ENCODE assay signal across 32 cellular contexts in genomic region chr2:31940920-31941319, GRCh38.
"Had no signal": no experiment of that assay in that cellular context is flagged by ENCODE, and none has a peak within 500 bp of the region (broad histone marks: within the 10 kb centered on the region; RNA-seq: fewer than 3 reads in every experiment).

No MANE protein-coding gene starts in this region.

- ATAC-seq: gastrocnemius medialis; left cardiac atrium; naive thymus-derived CD8-positive, alpha-beta T cell; pancreas; sciatic nerve; stimulated activated naive B cell treated with anti-CD40 and anti-IgM and Interleukin-4, amounts not matched to agents 10 μg/mL and 1 μg/mL and 100 μg/mL, for 72 hours; upper lobe of right lung had no signal

- H3K27ac ChIP-seq: brain microvascular endothelial cell, gastrocnemius medialis, hepatocyte, pancreas, prostate gland, skin epidermis, stomach, thyroid gland, upper lobe of right lung, VCaP had no signal

- H3K9me3 ChIP-seq: gastrocnemius medialis, pancreas, prostate gland, stomach, thyroid gland, upper lobe of right lung had no signal

- H3K27ac Mint-ChIP-seq: activated CD4-positive, alpha-beta memory T cell treated with anti-CD3 and anti-CD28 coated beads for 36 hours; activated naive CD4-positive, alpha-beta T cell treated with anti-CD3 and anti-CD28 coated beads, Interleukin-2, amount 10 ng/mL, durations not matched to agents 7 days and 5 days; activated T-helper 1 cell treated with anti-CD3 and anti-CD28 coated beads, Interleukin-12 subunit alpha, Interleukin-12 subunit beta, Interleukin-2, Interleukin-4 antibody, amounts not matched to agents 30 ng/mL and 10 ng/mL and 1 ng/mL, durations not matched to agents 14 hours and 24 hours and 36 hours; endodermal cell; memory B cell; naive thymus-derived CD8-positive, alpha-beta T cell; stimulated activated naive B cell treated with anti-CD40 and anti-IgM and Interleukin-4, amounts not matched to agents 10 μg/mL and 1 μg/mL and 100 μg/mL, for 72 hours had no signal

- H3K4me1 ChIP-seq: pancreas, prostate gland, stomach, thyroid gland, upper lobe of right lung had no signal

- H3K4me3 Mint-ChIP-seq: activated CD4-positive, alpha-beta memory T cell treated with anti-CD3 and anti-CD28 coated beads for 36 hours; activated naive CD4-positive, alpha-beta T cell treated with anti-CD3 and anti-CD28 coated beads, Interleukin-2, amount 10 ng/mL, durations not matched to agents 7 days and 5 days; activated T-helper 1 cell treated with anti-CD3 and anti-CD28 coated beads, Interleukin-12 subunit alpha, Interleukin-12 subunit beta, Interleukin-2, Interleukin-4 antibody, amounts not matched to agents 30 ng/mL and 10 ng/mL and 1 ng/mL, durations not matched to agents 14 hours and 24 hours and 36 hours; endodermal cell; memory B cell; naive thymus-derived CD8-positive, alpha-beta T cell; neural crest cell; stimulated activated naive B cell treated with anti-CD40 and anti-IgM and Interleukin-4, amounts not matched to agents 10 μg/mL and 1 μg/mL and 100 μg/mL, for 72 hours had no signal

- H3K27me3 Mint-ChIP-seq: activated CD4-positive, alpha-beta memory T cell treated with anti-CD3 and anti-CD28 coated beads for 36 hours; activated naive CD4-positive, alpha-beta T cell treated with anti-CD3 and anti-CD28 coated beads, Interleukin-2, amount 10 ng/mL, durations not matched to agents 7 days and 5 days; memory B cell; naive thymus-derived CD8-positive, alpha-beta T cell; stimulated activated naive B cell treated with anti-CD40 and anti-IgM and Interleukin-4, amounts not matched to agents 10 μg/mL and 1 μg/mL and 100 μg/mL, for 72 hours had no signal

- H3K4me1 Mint-ChIP-seq: neural crest cell had no signal

- H3K27me3 ChIP-seq: brain microvascular endothelial cell, gastrocnemius medialis, hepatocyte, pancreas, stomach, thyroid gland, upper lobe of right lung had no signal

- H3K9me3 Mint-ChIP-seq: activated CD4-positive, alpha-beta memory T cell treated with anti-CD3 and anti-CD28 coated beads for 36 hours; activated naive CD4-positive, alpha-beta T cell treated with anti-CD3 and anti-CD28 coated beads, Interleukin-2, amount 10 ng/mL, durations not matched to agents 7 days and 5 days; activated T-helper 1 cell treated with anti-CD3 and anti-CD28 coated beads, Interleukin-12 subunit alpha, Interleukin-12 subunit beta, Interleukin-2, Interleukin-4 antibody, amounts not matched to agents 30 ng/mL and 10 ng/mL and 1 ng/mL, durations not matched to agents 14 hours and 24 hours and 36 hours; endodermal cell; memory B cell; naive thymus-derived CD8-positive, alpha-beta T cell; neural crest cell; stimulated activated naive B cell treated with anti-CD40 and anti-IgM and Interleukin-4, amounts not matched to agents 10 μg/mL and 1 μg/mL and 100 μg/mL, for 72 hours had no signal

- H3K4me3 ChIP-seq: gastrocnemius medialis, hepatocyte, pancreas, prostate gland, skin epidermis, stomach, thyroid gland, upper lobe of right lung had no signal

- H3K36me3 ChIP-seq: pancreas, prostate gland, thyroid gland had no signal

- DNase-seq: activated CD4-positive, alpha-beta memory T cell treated with anti-CD3 and anti-CD28 coated beads for 36 hours; activated CD4-positive, alpha-beta T cell treated with anti-CD3 and anti-CD28 coated beads for 48 hours; activated CD8-positive, alpha-beta memory T cell treated with anti-CD3 and anti-CD28 coated beads, Interleukin-2, amount 50 U/mL, for 4 hours; activated gamma-delta T cell; activated naive CD4-positive, alpha-beta T cell treated with anti-CD3 and anti-CD28 coated beads, Interleukin-2, amount 10 ng/mL, durations not matched to agents 7 days and 5 days; activated T-cell treated with anti-CD3 and anti-CD28 coated beads, Interleukin-2, amount 50 U/mL, for 1 hour; amniotic stem cell; brain microvascular endothelial cell; central memory CD4-positive, alpha-beta T cell; endodermal cell; gastrocnemius medialis; islet precursor cell; left cardiac atrium; naive thymus-derived CD8-positive, alpha-beta T cell; nucleus accumbens; pancreas; retina; stimulated activated CD4-positive, alpha-beta T cell treated with anti-CD3 and anti-CD28 coated beads, Interleukin-1b, Interleukin-23, amount 100 ng/mL, for 48 hours; stimulated activated CD4-positive, alpha-beta T cell treated with anti-CD3 and anti-CD28 coated beads, Interleukin-4, amount 100 ng/mL, for 4 hours; stimulated activated CD8-positive, alpha-beta memory T cell treated with anti-CD3 and anti-CD28 coated beads, Interleukin-4, amount 100 ng/mL, for 48 hours; stimulated activated naive B cell treated with anti-CD40 and anti-IgM and Interleukin-4, amounts not matched to agents 10 μg/mL and 1 μg/mL and 100 μg/mL, for 72 hours; stomach; thyroid gland; upper lobe of right lung had no signal
